In genomic region chr4:68744368-68744767, GRCh38 we compare ENCODE assay signal across 16 cellular contexts.
A peak's percentile ranks its signal among the peaks of the same experiment; 100 is the strongest.
DNase-seq lines count a peak whose midpoint lies in the region; TF ChIP-seq lines count a peak whose summit lies in the region.
"Had no signal": no experiment of that assay in that cellular context is flagged by ENCODE, and none has a peak within 500 bp of the region (broad histone marks: within the 10 kb centered on the region; RNA-seq: fewer than 3 reads in every experiment).

No MANE protein-coding gene starts in this region.

- in situ Hi-C loops in mammary epithelial cell (cut with MboI; ENCODE audit: low sequenced_read_pairs in 2 of 2) = no loop called here

- H3K4me2 ChIP-seq in mammary epithelial cell (ENCODE audit: insufficient read depth, low read depth, low read length) = no peak overlapping the region
- H3K4me2 ChIP-seq: BLaER1 treated with 17β-estradiol and CSF1 and Interleukin-3, amounts not matched to agents 10 nM and 100 nM had no signal

- dilution Hi-C loops in mammary epithelial cell (cut with HindIII; ENCODE audit: low sequenced_read_pairs) = no loop called here

- H3K9me3 Mint-ChIP-seq in MCF 10A (ENCODE audit: unreplicated experiment) (no peaks in the 10 kb centered on the region), nephron (no peaks in the 10 kb centered on the region)
- no peaks in the 10 kb centered on the region for H3K9me3 Mint-ChIP-seq in T-helper 2 cell treated with Interferon-gamma antibody and Interleukin-4, amounts not matched to agents 5 μg/mL and 100 μg/mL, for 36 hours

- no peak overlapping the region for H3K4me3 ChIP-seq in mammary epithelial cell (replicated peaks in 1 of 3; ENCODE audit: insufficient read depth in 1 of 3, low read depth in 2 of 3, low read length in 3 of 3)
- H3K4me3 ChIP-seq in stomach = no peak overlapping the region
- H3K4me3 ChIP-seq: BLaER1 treated with 17β-estradiol and CSF1 and Interleukin-3, amounts not matched to agents 10 nM and 100 nM; HAP-1 had no signal

- WGBS in mammary epithelial cell (ENCODE audit: low coverage, missing lambda C conversion rate) = 72% methylated on average over 2 of the region's 2 CpGs
- WGBS in stomach, 5 donors = 47 to 78% (median 73%) methylated on average over 2 of the region's 2 CpGs

- H3K27me3 ChIP-seq in mammary epithelial cell (ENCODE audit: insufficient read depth, low read length) = no peaks in the 10 kb centered on the region
- no peaks in the 10 kb centered on the region for H3K27me3 ChIP-seq in stomach
- H3K27me3 ChIP-seq: BLaER1 treated with 17β-estradiol and CSF1 and Interleukin-3, amounts not matched to agents 10 nM and 100 nM had no signal

- H3K9ac ChIP-seq in mammary epithelial cell (ENCODE audit: insufficient read depth, low read length) = no peak overlapping the region
- H3K9ac ChIP-seq: BLaER1 treated with 17β-estradiol and CSF1 and Interleukin-3, amounts not matched to agents 10 nM and 100 nM had no signal

- no peak overlapping the region for H3K27ac ChIP-seq in mammary epithelial cell (ENCODE audit: insufficient read depth, low read depth, low read length)
- H3K27ac ChIP-seq in epithelial cell of prostate = peak overlapping the region; percentile 60
- peak overlapping the region; percentile 54 to 74 (median 71) for H3K27ac ChIP-seq in stomach
- H3K27ac ChIP-seq: BLaER1 treated with 17β-estradiol and CSF1 and Interleukin-3, amounts not matched to agents 10 nM and 100 nM had no signal

- no peak overlapping the region for H3K4me3 Mint-ChIP-seq in MCF 10A (ENCODE audit: unreplicated experiment)
- no peak overlapping the region for H3K4me3 Mint-ChIP-seq in nephron
- no peak overlapping the region for H3K4me3 Mint-ChIP-seq in T-helper 2 cell treated with Interferon-gamma antibody and Interleukin-4, amounts not matched to agents 5 μg/mL and 100 μg/mL, for 36 hours
- H3K4me3 Mint-ChIP-seq: CD4-positive, CD25-positive, alpha-beta regulatory T cell had no signal

- BruUV-seq in MCF 10A (replicated peaks; lab: Mats Ljungman, UMichigan) = no TSS peak
- BruUV-seq in mammary epithelial cell (replicated peaks; lab: Mats Ljungman, UMichigan) = no TSS peak

- TF ChIP-seq POLR2A in stomach (IDR thresholded peaks at IDR 0.05) = no peak

- no peaks in the 10 kb centered on the region for H3K36me3 ChIP-seq in mammary epithelial cell (ENCODE audit: insufficient read depth, low read length)
- no peaks in the 10 kb centered on the region for H3K36me3 ChIP-seq in stomach
- H3K36me3 ChIP-seq: BLaER1 treated with 17β-estradiol and CSF1 and Interleukin-3, amounts not matched to agents 10 nM and 100 nM; HAP-1 had no signal

- TF ChIP-seq EP300 in stomach (IDR thresholded peaks at IDR 0.05) = no peak

- CTCF ChIA-PET in MCF 10A (lab: Yijun Ruan, JAX) (interaction anchor here (0.6 to 1.6 kb wide), 3 partner anchors 29 to 574 kb away, joined by 3 read pairs; no protein-coding TSS in a partner anchor), mammary epithelial cell (lab: Charles Lee; ENCODE audit: low non-redundant PET) (no interaction called here)

- intact Hi-C loops in MCF 10A (cut with micrococcal nuclease) = no loop called here
- intact Hi-C loops in mammary epithelial cell (cut with micrococcal nuclease) = no loop called here
- intact Hi-C loops in stomach (cut with DNase I; ENCODE audit: low total_unique reads) = no loop called here

- H3K4me1 Mint-ChIP-seq in MCF 10A (ENCODE audit: insufficient read depth, unreplicated experiment) = peaks cover 13% of the 10 kb centered on the region
- H3K4me1 Mint-ChIP-seq in nephron = no peaks in the 10 kb centered on the region
- H3K4me1 Mint-ChIP-seq in T-helper 2 cell treated with Interferon-gamma antibody and Interleukin-4, amounts not matched to agents 5 μg/mL and 100 μg/mL, for 36 hours (ENCODE audit: low read depth) = no peaks in the 10 kb centered on the region
- H3K4me1 Mint-ChIP-seq: CD4-positive, CD25-positive, alpha-beta regulatory T cell had no signal

- H3K4me1 ChIP-seq in mammary epithelial cell (ENCODE audit: insufficient read depth, low read length) (peaks cover 7% of the 10 kb centered on the region), stomach (peaks cover 0 to 16% (median 7%) of the 10 kb centered on the region in 4 donors)
- H3K4me1 ChIP-seq: HAP-1 had no signal

- no peak for DNase-seq in MCF 10A (ENCODE audit: unreplicated experiment)
- no peak for DNase-seq in mammary epithelial cell
- no peak for DNase-seq in epithelial cell of prostate (ENCODE audit: low read depth, low spot score)
- no peak for DNase-seq in stomach
- no peak for DNase-seq in T-helper 2 cell treated with Interferon-gamma antibody and Interleukin-4, amounts not matched to agents 5 μg/mL and 100 μg/mL, for 36 hours (ENCODE audit: low spot score)
- DNase-seq in NCI-H524 treated with DMSO at 0.1 percent for 48 hours (lab: John Stamatoyannopoulos, UW) = no peak
- DNase-seq in stimulated activated CD4-positive, alpha-beta T cell treated with anti-CD3 and anti-CD28 coated beads, Interleukin-1b, Interleukin-23, amount 100 ng/mL, for 48 hours = no peak
- DNase-seq: 8988T; ACHN; CD4-positive, CD25-positive, alpha-beta regulatory T cell; DMS153; DMS79 treated with DMSO at 0.1 percent for 48 hours; EL had no signal

- no peaks in the 10 kb centered on the region for H3K36me3 Mint-ChIP-seq in MCF 10A (ENCODE audit: insufficient read depth, unreplicated experiment)
- no peaks in the 10 kb centered on the region for H3K36me3 Mint-ChIP-seq in nephron (ENCODE audit: low read depth)
- H3K36me3 Mint-ChIP-seq in T-helper 2 cell treated with Interferon-gamma antibody and Interleukin-4, amounts not matched to agents 5 μg/mL and 100 μg/mL, for 36 hours (ENCODE audit: low read depth) = no peaks in the 10 kb centered on the region
- H3K36me3 Mint-ChIP-seq: CD4-positive, CD25-positive, alpha-beta regulatory T cell had no signal

- no peaks in the 10 kb centered on the region for H4K20me1 ChIP-seq in mammary epithelial cell (ENCODE audit: insufficient read depth, low read length)
- H4K20me1 ChIP-seq: BLaER1 treated with 17β-estradiol and CSF1 and Interleukin-3, amounts not matched to agents 10 nM and 100 nM had no signal

- TF ChIP-seq CTCF in MCF 10A (IDR thresholded peaks at IDR 0.05; ENCODE audit: unreplicated experiment) (no peak), mammary epithelial cell (conservative IDR thresholded peaks at IDR 0.05 in 1 of 2, IDR thresholded peaks at IDR 0.05 in 1 of 2; ENCODE audit: extremely low read depth in 1 of 2, insufficient read depth in 1 of 2, low read depth in 1 of 2, low read length in 2 of 2) (no peak), nephron (IDR thresholded peaks at IDR 0.05; ENCODE audit: unreplicated experiment in 3 of 3) (no peak), stomach (IDR thresholded peaks at IDR 0.05) (no peak)

- no peak overlapping the region for H2AFZ ChIP-seq in mammary epithelial cell (ENCODE audit: low read depth, low read length)

- peaks cover 4% of the 10 kb centered on the region for H3K9me3 ChIP-seq in mammary epithelial cell (replicated peaks; ENCODE audit: insufficient read depth, low read length)
- H3K9me3 ChIP-seq in stomach = peaks cover 0 to 4% (median 0%) of the 10 kb centered on the region in 4 donors
- H3K9me3 ChIP-seq: HAP-1 had no signal

- peak overlapping the region; percentile 42 for H3K27ac Mint-ChIP-seq in MCF 10A (ENCODE audit: low read depth, unreplicated experiment)
- peak overlapping the region; percentile 74 to 79 (median 78) for H3K27ac Mint-ChIP-seq in nephron
- H3K27ac Mint-ChIP-seq in T-helper 2 cell treated with Interferon-gamma antibody and Interleukin-4, amounts not matched to agents 5 μg/mL and 100 μg/mL, for 36 hours = no peak overlapping the region

- no peaks in the 10 kb centered on the region for H3K27me3 Mint-ChIP-seq in MCF 10A (ENCODE audit: insufficient read depth, unreplicated experiment)
- H3K27me3 Mint-ChIP-seq in nephron (ENCODE audit: low read depth) = no peaks in the 10 kb centered on the region
- no peaks in the 10 kb centered on the region for H3K27me3 Mint-ChIP-seq in T-helper 2 cell treated with Interferon-gamma antibody and Interleukin-4, amounts not matched to agents 5 μg/mL and 100 μg/mL, for 36 hours (ENCODE audit: low read depth)
- H3K27me3 Mint-ChIP-seq: CD4-positive, CD25-positive, alpha-beta regulatory T cell had no signal

- no peaks in the 10 kb centered on the region for H3K79me2 ChIP-seq in mammary epithelial cell (ENCODE audit: insufficient read depth, low read length)

- POLR2A ChIA-PET in MCF 10A (lab: Yijun Ruan, JAX) = no interaction called here
